8 cellular contexts compared by ENCODE assay signal in genomic region chr6:170552765-170553685, GRCh38. TPM values are rescaled to one million over a fixed set of nuclear protein-coding genes. Genes with fewer than 3 reads are reported as not detected.
DNase-seq lines count a peak whose midpoint lies in the region; ATAC-seq and TF ChIP-seq lines count a peak whose summit lies in the region.

TSS of gene PSMB1 (minus strand) at chr6:170553307. CDS start at chr6:170553242, 65 bp downstream.

- peak; percentile 41 to 98 for TF ChIP-seq EP300 in tibial nerve (IDR thresholded peaks at IDR 0.05)

- H3K9me3 ChIP-seq in adipocyte (ENCODE audit: control insufficient read depth, low read length) (no peaks in the 10 kb centered on the region), cardiac muscle cell (ENCODE audit: low read depth) (no peaks in the 10 kb centered on the region), parathyroid adenoma (ENCODE audit: control insufficient read depth, low read length) (no peaks in the 10 kb centered on the region), tibial nerve (no peaks in the 10 kb centered on the region)

- peaks cover 54% of the 10 kb centered on the region for H3K79me2 ChIP-seq in parathyroid adenoma

- peak within 1 kb of the TSS; percentile 99 for H3K4me2 ChIP-seq in parathyroid adenoma (ENCODE audit: low read length)

- H3K4me3 ChIP-seq in GM12864 (ENCODE audit: low read depth, low read length) = peak within 1 kb of the TSS; percentile 100
- peak within 1 kb of the TSS; percentile 99 for H3K4me3 ChIP-seq in adipocyte (ENCODE audit: low read length)
- H3K4me3 ChIP-seq in cardiac muscle cell = peak within 1 kb of the TSS; percentile 68
- peak within 1 kb of the TSS; percentile 91 for H3K4me3 ChIP-seq in parathyroid adenoma (ENCODE audit: low read depth, low read length)
- H3K4me3 ChIP-seq in tibial nerve = peak within 1 kb of the TSS; percentile 85 to 99 (median 86)

- H3K27me3 ChIP-seq in adipocyte (replicated peaks; ENCODE audit: control insufficient read depth, insufficient read depth, low read length) (no peaks in the 10 kb centered on the region), cardiac muscle cell (no peaks in the 10 kb centered on the region), parathyroid adenoma (ENCODE audit: control insufficient read depth, insufficient read depth, low read length) (no peaks in the 10 kb centered on the region), tibial nerve (no peaks in the 10 kb centered on the region)

- H3K27ac ChIP-seq in cardiac muscle cell (peak within 1 kb of the TSS; percentile 96), parathyroid adenoma (peak within 1 kb of the TSS; percentile 94), tibial nerve (peak within 1 kb of the TSS; percentile 92 to 97 (median 96))

- peaks cover 52% of the 10 kb centered on the region for H3K4me1 ChIP-seq in adipocyte (ENCODE audit: control insufficient read depth, insufficient read depth, low read length)
- H3K4me1 ChIP-seq in cardiac muscle cell (ENCODE audit: low read depth) = peaks cover 20% of the 10 kb centered on the region
- peaks cover 10% of the 10 kb centered on the region for H3K4me1 ChIP-seq in parathyroid adenoma
- peaks cover 6 to 74% (median 39%) of the 10 kb centered on the region in 4 donors for H3K4me1 ChIP-seq in tibial nerve

- TF ChIP-seq CTCF in GM12864 (IDR thresholded peaks at IDR 0.05; ENCODE audit: low read depth, low read length, missing control alignments) (no peak), cardiac muscle cell (IDR thresholded peaks at IDR 0.05; ENCODE audit: low read depth, low read length) (no peak), parathyroid adenoma (IDR thresholded peaks at IDR 0.05) (no peak), tibial nerve (IDR thresholded peaks at IDR 0.05) (no peak)

- WGBS in tibial nerve, 2 donors = 0 to 1% methylated on average over 42 to 44 of the region's 46 CpGs

- peak; percentile 87 to 93 for TF ChIP-seq POLR2A in tibial nerve (IDR thresholded peaks at IDR 0.05)

- H3K36me3 ChIP-seq in adipocyte (ENCODE audit: control insufficient read depth, insufficient read depth, low read length, severe bottlenecking) (peaks cover 17% of the 10 kb centered on the region), cardiac muscle cell (peaks cover 6% of the 10 kb centered on the region), parathyroid adenoma (ENCODE audit: control insufficient read depth, insufficient read depth, low read length) (no peaks in the 10 kb centered on the region), tibial nerve (peaks cover 0 to 25% (median 1%) of the 10 kb centered on the region in 3 donors)

- DNase-seq in GM12864 (ENCODE audit: low read depth) (peak; percentile 78), NCI-H128 (lab: John Stamatoyannopoulos, UW; ENCODE audit: unreplicated experiment) (peak; percentile 68), SW 1271 (lab: John Stamatoyannopoulos, UW) (peak; percentile 86 to 91), adipocyte (ENCODE audit: low read depth) (peak; percentile 99), cardiac muscle cell (ENCODE audit: low read depth in 1 of 2, low spot score in 1 of 2) (peak; percentile 97), tibial nerve (ENCODE audit: low spot score in 2 of 2) (peak; percentile 89 to 93)

- H3K9ac ChIP-seq in adipocyte (ENCODE audit: low read length) (peak within 1 kb of the TSS; percentile 100), parathyroid adenoma (peak within 1 kb of the TSS; percentile 72)

- peak within 1 kb of the TSS; percentile 91 for H2AFZ ChIP-seq in parathyroid adenoma

- ATAC-seq in HG02678 (IDR thresholded peaks at IDR 0.05; ENCODE audit: unreplicated experiment) = peak; percentile 56

RNA-seq across cellular contexts. Expression of gene PSMB1, which starts in this region (rescaled TPM):
- total RNA-seq in cardiac muscle cell = 162 and 300 TPM in 2 replicates
- polyA plus RNA-seq in cardiac muscle cell = 451 and 499 TPM in 2 replicates
- total RNA-seq in tibial nerve = 100 to 1,000 TPM; 122 to 207 (median 155) TPM

Comparison
In these comparisons a context has a peak if more than half of its experiments do, and no peak if none do; other contexts are left out.
1. Peak in every context shown above with its lines: DNase-seq, ATAC-seq, H3K4me3 ChIP-seq and H3K27ac ChIP-seq.